In genomic region chr14:55813635-55814034, GRCh38 we compare ENCODE assay signal across 23 cellular contexts.
DNase-seq lines count a peak whose midpoint lies in the region; ATAC-seq, FAIRE-seq and TF ChIP-seq lines count a peak whose summit lies in the region.
"Had no signal": no experiment of that assay in that cellular context is flagged by ENCODE, and none has a peak within 500 bp of the region (broad histone marks: within the 10 kb centered on the region; RNA-seq: fewer than 3 reads in every experiment).

No MANE protein-coding gene starts in this region.

- no peaks in the 10 kb centered on the region for H4K20me1 ChIP-seq in OCI-LY7 (ENCODE audit: insufficient read depth, low read length)
- no peaks in the 10 kb centered on the region for H4K20me1 ChIP-seq in HepG2 (ENCODE audit: insufficient read depth, low read length)

- TF ChIP-seq RAD21 in HepG2 (CRISPR knock-in tag; IDR thresholded peaks at IDR 0.05) = no peak

- no peak overlapping the region for H3K4me2 ChIP-seq in OCI-LY7 (ENCODE audit: low read length)
- no peak overlapping the region for H3K4me2 ChIP-seq in HepG2 (ENCODE audit: low read depth, low read length)

- no peak for TF ChIP-seq EP300 in HepG2 (IDR thresholded peaks at IDR 0.05; ENCODE audit: low read depth in 2 of 2, low read length in 2 of 2)
- no peak for TF ChIP-seq EP300 in HepG2 (CRISPR knock-in tag; IDR thresholded peaks at IDR 0.05; ENCODE audit: borderline replicate concordance)

- BruUV-seq in OCI-LY7 (replicated peaks; lab: Mats Ljungman, UMichigan) (no TSS peak), HepG2 (replicated peaks; lab: Mats Ljungman, UMichigan) (no TSS peak)

- H3K79me2 ChIP-seq in OCI-LY7 (ENCODE audit: insufficient read depth, low read depth, low read length) = no peaks in the 10 kb centered on the region
- H3K79me2 ChIP-seq in HepG2 (ENCODE audit: insufficient read depth, low read length) = no peaks in the 10 kb centered on the region

- in situ Hi-C loops in HepG2 (cut with HindIII; ENCODE audit: extremely low pct_ligation_motif_present, low pct_unique_long_range_greater_than_20kb) = no loop called here

- H3K4me3 Mint-ChIP-seq in activated naive CD8-positive, alpha-beta T cell treated with anti-CD3 and anti-CD28 coated beads, Interleukin-2, amount 50 U/mL, for 24 hours = no peak overlapping the region
- H3K4me3 Mint-ChIP-seq in activated naive CD8-positive, alpha-beta T cell treated with anti-CD3 and anti-CD28 coated beads for 36 hours = no peak overlapping the region
- H3K4me3 Mint-ChIP-seq in T-helper 17 cell = no peak overlapping the region
- H3K4me3 Mint-ChIP-seq in dendritic cell treated with granulocyte-macrophage colony-stimulating factor and Interleukin-4, amounts not matched to agents 40 ng/mL and 50 ng/mL, for 4 days = no peak overlapping the region
- H3K4me3 Mint-ChIP-seq: CD8-positive, alpha-beta memory T cell had no signal

- CTCF ChIA-PET in OCI-LY7 (lab: Charles Lee; ENCODE audit: unreplicated experiment) = no interaction called here
- CTCF ChIA-PET in HepG2 (lab: Yijun Ruan, JAX; ENCODE audit: low intra/inter-chr PET ratio, low total read pairs) = no interaction called here

- no peaks in the 10 kb centered on the region for H3K36me3 Mint-ChIP-seq in activated naive CD8-positive, alpha-beta T cell treated with anti-CD3 and anti-CD28 coated beads, Interleukin-2, amount 50 U/mL, for 24 hours (ENCODE audit: low read depth)
- H3K36me3 Mint-ChIP-seq in activated naive CD8-positive, alpha-beta T cell treated with anti-CD3 and anti-CD28 coated beads for 36 hours = peaks cover 1% of the 10 kb centered on the region
- H3K36me3 Mint-ChIP-seq in T-helper 17 cell (ENCODE audit: low read depth) = peaks cover 4% of the 10 kb centered on the region
- peaks cover 16% of the 10 kb centered on the region for H3K36me3 Mint-ChIP-seq in dendritic cell treated with granulocyte-macrophage colony-stimulating factor and Interleukin-4, amounts not matched to agents 40 ng/mL and 50 ng/mL, for 4 days (ENCODE audit: low read depth)

- WGBS in HepG2 (ENCODE audit: low lambda C conversion rate) = 19% methylated on average over 2 of the region's 2 CpGs

- H2AFZ ChIP-seq in OCI-LY7 (ENCODE audit: low read length) (no peak overlapping the region), HepG2 (ENCODE audit: low read length) (no peak overlapping the region)

- TF ChIP-seq CTCF in OCI-LY7 (conservative IDR thresholded peaks at IDR 0.05; ENCODE audit: low read length) = no peak
- TF ChIP-seq CTCF in HepG2 (CRISPR knock-in tag; IDR thresholded peaks at IDR 0.05) = no peak

- no peak overlapping the region for H3K4me3 ChIP-seq in OCI-LY7 (ENCODE audit: low read depth, low read length, poor library complexity, severe bottlenecking)
- no peak overlapping the region for H3K4me3 ChIP-seq in HepG2 (replicated peaks in 1 of 3; ENCODE audit: insufficient read depth in 1 of 3, low read depth in 2 of 3, low read length in 3 of 3)
- H3K4me3 ChIP-seq: MG63, SJSA1 had no signal

- POLR2A ChIA-PET in OCI-LY7 (lab: Charles Lee) = no interaction called here
- POLR2A ChIA-PET in HepG2 (lab: Yijun Ruan, JAX) = no interaction called here

- peaks cover 9% of the 10 kb centered on the region for H3K27me3 Mint-ChIP-seq in activated naive CD8-positive, alpha-beta T cell treated with anti-CD3 and anti-CD28 coated beads, Interleukin-2, amount 50 U/mL, for 24 hours
- H3K27me3 Mint-ChIP-seq in activated naive CD8-positive, alpha-beta T cell treated with anti-CD3 and anti-CD28 coated beads for 36 hours = no peaks in the 10 kb centered on the region
- no peaks in the 10 kb centered on the region for H3K27me3 Mint-ChIP-seq in T-helper 17 cell
- no peaks in the 10 kb centered on the region for H3K27me3 Mint-ChIP-seq in dendritic cell treated with granulocyte-macrophage colony-stimulating factor and Interleukin-4, amounts not matched to agents 40 ng/mL and 50 ng/mL, for 4 days

- H3K9me3 ChIP-seq in T-helper 17 cell (ENCODE audit: control insufficient read depth, low read length, poor library complexity, severe bottlenecking) = no peaks in the 10 kb centered on the region
- H3K9me3 ChIP-seq in OCI-LY7 (ENCODE audit: low read length) = no peaks in the 10 kb centered on the region
- H3K9me3 ChIP-seq in HepG2 (ENCODE audit: low read length) = no peaks in the 10 kb centered on the region
- H3K9me3 ChIP-seq: MG63, SJSA1 had no signal

- H3K27ac ChIP-seq in OCI-LY7 (ENCODE audit: low read depth, low read length, poor library complexity, severe bottlenecking) = no peak overlapping the region
- no peak overlapping the region for H3K27ac ChIP-seq in HepG2 (ENCODE audit: extremely low read length, insufficient read depth, low read length)
- H3K27ac ChIP-seq: C4-2B, SJSA1 had no signal

- no peak overlapping the region for H3K9ac ChIP-seq in HepG2 (ENCODE audit: insufficient read depth, low read depth, low read length)

- peak; percentile 85 for ATAC-seq in activated naive CD8-positive, alpha-beta T cell treated with anti-CD3 and anti-CD28 coated beads, Interleukin-2, amount 50 U/mL, for 24 hours
- peak; percentile 46 for ATAC-seq in T-helper 17 cell
- no peak for ATAC-seq in HepG2
- ATAC-seq: Right ventricle myocardium inferior had no signal

- no peaks in the 10 kb centered on the region for H3K27me3 ChIP-seq in HepG2 (ENCODE audit: control insufficient read depth in 1 of 2, insufficient read depth in 2 of 2, low read length in 2 of 2)
- H3K27me3 ChIP-seq: MG63, SJSA1 had no signal

- H3K9me2 ChIP-seq in OCI-LY7 (ENCODE audit: insufficient read depth, low read length) = no peaks in the 10 kb centered on the region

- peak; percentile 27 for FAIRE-seq in urothelium cell line (lab: Jason Lieb, UNC)
- no peak for FAIRE-seq in HepG2 (lab: Jason Lieb, UNC)
- FAIRE-seq: GM12892 had no signal

- TF ChIP-seq POLR2A in HepG2 (IDR thresholded peaks at IDR 0.05; ENCODE audit: insufficient read depth in 1 of 2, low read depth in 2 of 2, low read length in 2 of 2) = no peak

- H3K4me1 Mint-ChIP-seq in activated naive CD8-positive, alpha-beta T cell treated with anti-CD3 and anti-CD28 coated beads, Interleukin-2, amount 50 U/mL, for 24 hours = peaks cover 26% of the 10 kb centered on the region
- H3K4me1 Mint-ChIP-seq in activated naive CD8-positive, alpha-beta T cell treated with anti-CD3 and anti-CD28 coated beads for 36 hours = peaks cover 5% of the 10 kb centered on the region
- H3K4me1 Mint-ChIP-seq in T-helper 17 cell = no peaks in the 10 kb centered on the region
- H3K4me1 Mint-ChIP-seq in dendritic cell treated with granulocyte-macrophage colony-stimulating factor and Interleukin-4, amounts not matched to agents 40 ng/mL and 50 ng/mL, for 4 days (ENCODE audit: low read depth) = peaks cover 53% of the 10 kb centered on the region

- peak overlapping the region; percentile 77 for H3K27ac Mint-ChIP-seq in activated naive CD8-positive, alpha-beta T cell treated with anti-CD3 and anti-CD28 coated beads, Interleukin-2, amount 50 U/mL, for 24 hours
- H3K27ac Mint-ChIP-seq in activated naive CD8-positive, alpha-beta T cell treated with anti-CD3 and anti-CD28 coated beads for 36 hours = no peak overlapping the region
- H3K27ac Mint-ChIP-seq in T-helper 17 cell = no peak overlapping the region
- peak overlapping the region; percentile 91 for H3K27ac Mint-ChIP-seq in dendritic cell treated with granulocyte-macrophage colony-stimulating factor and Interleukin-4, amounts not matched to agents 40 ng/mL and 50 ng/mL, for 4 days

- no peak for DNase-seq in activated naive CD8-positive, alpha-beta T cell treated with anti-CD3 and anti-CD28 coated beads, Interleukin-2, amount 50 U/mL, for 24 hours
- DNase-seq in activated naive CD8-positive, alpha-beta T cell treated with anti-CD3 and anti-CD28 coated beads for 36 hours = no peak
- DNase-seq in T-helper 17 cell = no peak
- no peak for DNase-seq in urothelium cell line (ENCODE audit: low spot score)
- DNase-seq in OCI-LY7 (ENCODE audit: low spot score) = no peak
- no peak for DNase-seq in HepG2 (ENCODE audit: low spot score)
- DNase-seq: Calu3; CD8-positive, alpha-beta memory T cell; DMS153; GOT3; MG63; NCI-H1417; NCI-H1694 treated with DMSO at 0.1 percent for 48 hours; NCI-H2081 treated with DMSO at 0.1 percent for 48 hours; NCI-H2171 treated with DMSO at 0.1 percent for 48 hours; NCI-H524 treated with DMSO at 0.1 percent for 48 hours; NCI-H82; OCI-M1 had no signal

- H3K36me3 ChIP-seq in OCI-LY7 (ENCODE audit: insufficient read depth, low read length) = no peaks in the 10 kb centered on the region
- H3K36me3 ChIP-seq in HepG2 (replicated peaks in 1 of 2; ENCODE audit: control insufficient read depth in 1 of 2, insufficient read depth in 2 of 2, low read length in 2 of 2) = no peaks in the 10 kb centered on the region
- H3K36me3 ChIP-seq: MG63, SJSA1 had no signal

- H3K4me1 ChIP-seq in OCI-LY7 (ENCODE audit: insufficient read depth, low read length, poor library complexity, severe bottlenecking) (no peaks in the 10 kb centered on the region), HepG2 (ENCODE audit: insufficient read depth, low read length) (no peaks in the 10 kb centered on the region)

- intact Hi-C loops in dendritic cell treated with granulocyte-macrophage colony-stimulating factor and Interleukin-4, amounts not matched to agents 40 ng/mL and 50 ng/mL, for 4 days (cut with micrococcal nuclease) = loop anchor here (10.0 kb wide), 1 partner anchor 311 kb away; no protein-coding TSS in a partner anchor
- intact Hi-C loops in OCI-LY7 (cut with micrococcal nuclease; ENCODE audit: unreplicated experiment) = no loop called here
- intact Hi-C loops in HepG2 (cut with micrococcal nuclease; ENCODE audit: unreplicated experiment) = no loop called here

- peaks cover 26% of the 10 kb centered on the region for H3K9me3 Mint-ChIP-seq in activated naive CD8-positive, alpha-beta T cell treated with anti-CD3 and anti-CD28 coated beads, Interleukin-2, amount 50 U/mL, for 24 hours
- H3K9me3 Mint-ChIP-seq in activated naive CD8-positive, alpha-beta T cell treated with anti-CD3 and anti-CD28 coated beads for 36 hours = peaks cover 9% of the 10 kb centered on the region
- H3K9me3 Mint-ChIP-seq in dendritic cell treated with granulocyte-macrophage colony-stimulating factor and Interleukin-4, amounts not matched to agents 40 ng/mL and 50 ng/mL, for 4 days = peaks cover 26% of the 10 kb centered on the region

TF ChIP-seq in HepG2, 621 proteins besides CTCF, POLR2A, EP300 and RAD21 (continues in another document):
- TF ChIP-seq MZF1 (CRISPR knock-in tag; IDR thresholded peaks at IDR 0.05; ENCODE audit: borderline replicate concordance) (no peak), TAF15 (IDR thresholded peaks at IDR 0.05; ENCODE audit: low read depth, low read length, poor library complexity, severe bottlenecking) (no peak), ZNF441 (CRISPR knock-in tag; IDR thresholded peaks at IDR 0.05; ENCODE audit: borderline replicate concordance) (no peak)

Comparison
In these comparisons a context has a peak if more than half of its experiments do, and no peak if none do; other contexts are left out.
1. H3K27ac Mint-ChIP-seq: peak in activated naive CD8-positive, alpha-beta T cell treated with anti-CD3 and anti-CD28 coated beads, Interleukin-2, amount 50 U/mL, for 24 hours (single experiment) and dendritic cell treated with granulocyte-macrophage colony-stimulating factor and Interleukin-4, amounts not matched to agents 40 ng/mL and 50 ng/mL, for 4 days (single experiment); none in activated naive CD8-positive, alpha-beta T cell treated with anti-CD3 and anti-CD28 coated beads for 36 hours (single experiment) and T-helper 17 cell (single experiment).